1 cellular context compared by ENCODE assay signal in genomic region chr6:35415065-35415880, GRCh38.
TF ChIP-seq lines count a peak whose summit lies in the region.

No MANE protein-coding gene starts in this region.

TF ChIP-seq in HepG2, 621 proteins besides CTCF, POLR2A, EP300 and RAD21 (continued from another document):
- TF ChIP-seq THAP9 (CRISPR knock-in tag; IDR thresholded peaks at IDR 0.05; ENCODE audit: borderline replicate concordance) = peak; percentile 29; the same call in 1 of the 2 replicates
- TF ChIP-seq GZF1 (CRISPR knock-in tag; IDR thresholded peaks at IDR 0.05) = no peak
- no peak for TF ChIP-seq ZNF552 (CRISPR knock-in tag; IDR thresholded peaks at IDR 0.05; ENCODE audit: borderline replicate concordance)
- peak; percentile 97 for TF ChIP-seq FOXP4 (CRISPR knock-in tag; IDR thresholded peaks at IDR 0.05)
- no peak for TF ChIP-seq ATF5 (CRISPR knock-in tag; IDR thresholded peaks at IDR 0.05; ENCODE audit: low read depth)
- TF ChIP-seq ARNT (IDR thresholded peaks at IDR 0.05) = no peak
- TF ChIP-seq KDM4B (CRISPR knock-in tag; IDR thresholded peaks at IDR 0.05) = peak; percentile 30; the same call in 1 of the 2 replicates
- no peak for TF ChIP-seq ZNF576 (CRISPR knock-in tag; IDR thresholded peaks at IDR 0.05)
- no peak for TF ChIP-seq TEAD2 (CRISPR knock-in tag; IDR thresholded peaks at IDR 0.05)
- no peak for TF ChIP-seq ZKSCAN5 (CRISPR knock-in tag; IDR thresholded peaks at IDR 0.05)
- TF ChIP-seq TP53 (CRISPR knock-in tag; conservative IDR thresholded peaks at IDR 0.05) = no peak; the same call in 1 of the 2 replicates
- peak; percentile 91 for TF ChIP-seq SKI (IDR thresholded peaks at IDR 0.05; ENCODE audit: partially characterized antibody)
- peak; percentile 82 for TF ChIP-seq ZNF614 (CRISPR knock-in tag; IDR thresholded peaks at IDR 0.05; ENCODE audit: borderline replicate concordance)
- peak; percentile 38; the same call in 1 of the 2 replicates for TF ChIP-seq UBTF (CRISPR knock-in tag; IDR thresholded peaks at IDR 0.05)
- no peak for TF ChIP-seq IRF1 (CRISPR knock-in tag; IDR thresholded peaks at IDR 0.05; ENCODE audit: low read depth)
- TF ChIP-seq MXI1 (IDR thresholded peaks at IDR 0.05; ENCODE audit: borderline replicate concordance, low read depth, low read length) = peak; percentile 86; the same call in 1 of the 3 replicates
- no peak for TF ChIP-seq HDAC6 (IDR thresholded peaks at IDR 0.05; ENCODE audit: low read depth, low read length)
- no peak for TF ChIP-seq ZFP62 (CRISPR knock-in tag; IDR thresholded peaks at IDR 0.05)
- TF ChIP-seq ZBTB1 (CRISPR knock-in tag; IDR thresholded peaks at IDR 0.05; ENCODE audit: borderline replicate concordance) = no peak
- no peak; the same call in 1 of the 2 replicates for TF ChIP-seq DNMT1 (CRISPR knock-in tag; IDR thresholded peaks at IDR 0.05)
- TF ChIP-seq ZNF207 (IDR thresholded peaks at IDR 0.05; ENCODE audit: borderline replicate concordance) = no peak
- TF ChIP-seq KLF6 (CRISPR knock-in tag; IDR thresholded peaks at IDR 0.05) = peak; percentile 82
- TF ChIP-seq NAIF1 (CRISPR knock-in tag; IDR thresholded peaks at IDR 0.05; ENCODE audit: borderline replicate concordance) = peak; percentile 72; the same call in 1 of the 2 replicates
- peak; percentile 65; the same call in 1 of the 2 replicates for TF ChIP-seq ZBTB43 (CRISPR knock-in tag; conservative IDR thresholded peaks at IDR 0.05)
- peak; percentile 78 for TF ChIP-seq TFE3 (CRISPR knock-in tag; IDR thresholded peaks at IDR 0.05)
- peak; percentile 66; the same call in 1 of the 2 replicates for TF ChIP-seq ZNF572 (CRISPR knock-in tag; IDR thresholded peaks at IDR 0.05)
- TF ChIP-seq ZNF205 (CRISPR knock-in tag; IDR thresholded peaks at IDR 0.05) = peak; percentile 98
- no peak; the same call in 1 of the 2 replicates for TF ChIP-seq XBP1 (CRISPR knock-in tag; IDR thresholded peaks at IDR 0.05)
- TF ChIP-seq U2AF2 (IDR thresholded peaks at IDR 0.05; ENCODE audit: low read depth, low read length) = no peak
- no peak for TF ChIP-seq ZNF24 (IDR thresholded peaks at IDR 0.05)
- peak; percentile 81; the same call in 1 of the 2 replicates for TF ChIP-seq ZNF543 (CRISPR knock-in tag; IDR thresholded peaks at IDR 0.05)
- no peak for TF ChIP-seq HBP1 (CRISPR knock-in tag; IDR thresholded peaks at IDR 0.05; ENCODE audit: low read depth)
